Comparison of ENCODE assay signal across 1 cellular context in genomic region chr19:55254625-55254977, GRCh38.
TF ChIP-seq lines count a peak whose summit lies in the region.

No MANE protein-coding gene starts in this region.

TF ChIP-seq in K562, 482 proteins besides CTCF, POLR2A, EP300 and RAD21:
- TF ChIP-seq POLR2G (IDR thresholded peaks at IDR 0.05; ENCODE audit: low read depth, low read length) (peak; percentile 12; the same call in 1 of the 2 replicates), HMG20A (CRISPR knock-in tag; conservative IDR thresholded peaks at IDR 0.05) (no peak), CREM (IDR thresholded peaks at IDR 0.05; ENCODE audit: low read depth) (no peak), RB1 (IDR thresholded peaks at IDR 0.05; ENCODE audit: low read depth) (no peak), NFIX (CRISPR knock-in tag; IDR thresholded peaks at IDR 0.05; ENCODE audit: low read depth) (no peak), CHD2 (IDR thresholded peaks at IDR 0.05; ENCODE audit: low read depth, low read length) (no peak)
